In the genomic region with DNA sequence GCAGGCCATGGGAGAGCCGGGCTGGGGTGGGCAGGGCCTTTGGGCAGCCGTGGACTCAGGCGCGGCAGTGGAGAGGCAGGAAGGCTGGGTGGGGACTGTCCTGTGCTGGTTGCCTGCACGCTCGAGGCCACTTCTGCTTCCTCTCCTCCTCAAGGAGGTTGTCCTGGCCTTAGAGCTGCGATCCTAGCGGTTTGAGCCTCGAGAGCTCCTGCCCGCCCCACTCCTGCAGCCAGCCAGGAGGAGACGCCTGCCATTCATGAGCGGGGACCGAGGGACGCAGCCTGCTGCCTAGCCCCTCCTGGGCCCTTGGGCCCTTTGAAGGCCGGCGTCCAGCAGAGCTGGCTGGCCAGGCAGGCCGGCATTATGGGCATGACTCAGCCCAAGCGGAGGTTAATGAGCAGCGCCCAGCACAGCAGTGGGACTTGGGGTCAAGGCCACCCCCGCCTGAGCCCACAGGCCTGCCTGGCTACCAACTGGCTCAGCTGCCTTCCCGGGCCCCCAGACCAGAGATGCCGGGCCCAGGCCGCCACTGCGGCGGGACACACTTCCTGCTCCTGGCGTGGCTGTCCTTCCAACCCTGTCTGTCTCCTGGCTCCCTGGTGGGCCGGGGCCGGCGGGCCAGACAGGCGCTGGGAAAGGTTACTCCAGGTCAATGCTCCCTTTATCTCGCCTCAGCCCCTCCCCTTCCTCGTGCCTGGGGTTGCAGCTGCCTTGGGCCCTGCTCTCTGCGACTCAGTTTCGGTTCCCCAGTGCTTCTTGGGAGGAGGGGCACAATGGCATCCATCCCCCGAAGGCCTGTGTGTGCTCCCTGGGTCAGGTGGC, we compare ENCODE assay signal across 8 cellular contexts. TPM values are rescaled to one million over a fixed set of nuclear protein-coding genes. Genes with fewer than 3 reads are reported as not detected.
DNase-seq lines count a peak whose midpoint lies in the region; ATAC-seq and TF ChIP-seq lines count a peak whose summit lies in the region.

No MANE protein-coding gene starts in this region.

- H2AFZ ChIP-seq in neuronal stem cell (ENCODE audit: low read length): no peak overlapping the region

- peak overlapping the region; percentile 28 for H3K18ac ChIP-seq in neuronal stem cell (ENCODE audit: low read length)

- WGBS in neuronal stem cell (ENCODE audit: extremely low coverage in 2 of 2, insufficient read length in 2 of 2, insufficient replicate concordance in 1 of 2), 2 donors: no CpG with 5 or more reads among the region's 35 CpGs

- DNase-seq in stimulated activated CD4-positive, alpha-beta T cell treated with anti-CD3 and anti-CD28 coated beads, Interleukin-4, amount 100 ng/mL, for 1 hour: peak; percentile 20
- DNase-seq in stimulated activated CD4-positive, alpha-beta T cell treated with anti-CD3 and anti-CD28 coated beads, Interleukin-2, amount 100 ng/mL, for 48 hours: no peak
- peak; percentile 45 for DNase-seq in HFFc6
- peak; percentile 60 for DNase-seq in NCI-H1105 (lab: John Stamatoyannopoulos, UW)
- DNase-seq in activated CD8-positive, alpha-beta T cell treated with anti-CD3 and anti-CD28 coated beads for 36 hours: peak; percentile 56
- DNase-seq in fibroblast of villous mesenchyme (ENCODE audit: low read depth): peak; percentile 72
- peak; percentile 68 for DNase-seq in neuronal stem cell (ENCODE audit: low spot score)
- DNase-seq in HEK293T (ENCODE audit: extremely low spot score): no peak

- H3K23ac ChIP-seq in neuronal stem cell (ENCODE audit: low read depth, low read length, poor library complexity): no peak overlapping the region

- peaks cover 2% of the 10 kb centered on the region; the same call in 1 of the 2 replicates for H3K9me3 Mint-ChIP-seq in HFFc6
- peaks cover under 1% of the 10 kb centered on the region for H3K9me3 Mint-ChIP-seq in activated CD8-positive, alpha-beta T cell treated with anti-CD3 and anti-CD28 coated beads for 36 hours

- peak overlapping the region; percentile 33 for H3K4me2 ChIP-seq in neuronal stem cell (ENCODE audit: insufficient read depth, low read length, poor library complexity, severe bottlenecking)

- peaks cover 26% of the 10 kb centered on the region for H3K4me1 Mint-ChIP-seq in HFFc6 (ENCODE audit: low read depth)
- peaks cover 22% of the 10 kb centered on the region for H3K4me1 Mint-ChIP-seq in activated CD8-positive, alpha-beta T cell treated with anti-CD3 and anti-CD28 coated beads for 36 hours (ENCODE audit: low read depth)

- peaks cover 0 to 2% of the 10 kb centered on the region in 2 donors for H3K9me3 ChIP-seq in neuronal stem cell (replicated peaks in 1 of 2; ENCODE audit: control insufficient read depth in 2 of 2, insufficient read depth in 1 of 2, low read depth in 1 of 2, low read length in 2 of 2)

- peaks cover 8% of the 10 kb centered on the region for H3K36me3 Mint-ChIP-seq in HFFc6 (ENCODE audit: low read depth)
- H3K36me3 Mint-ChIP-seq in activated CD8-positive, alpha-beta T cell treated with anti-CD3 and anti-CD28 coated beads for 36 hours (ENCODE audit: low read depth): peaks cover 12% of the 10 kb centered on the region

- H3K9ac ChIP-seq in neuronal stem cell (ENCODE audit: low read depth, low read length, poor library complexity): no peak overlapping the region

- ATAC-seq in activated CD8-positive, alpha-beta T cell treated with anti-CD3 and anti-CD28 coated beads for 36 hours: no peak

- H3K79me1 ChIP-seq in neuronal stem cell (ENCODE audit: low read depth, low read length): peaks cover 5% of the 10 kb centered on the region

- H3K4me3 ChIP-seq in fibroblast of villous mesenchyme (ENCODE audit: low read depth, low read length) (peak overlapping the region; percentile 37), neuronal stem cell (ENCODE audit: low read length in 2 of 2) (peak overlapping the region in 1 of 2 donors; percentile 11)

- POLR2A ChIA-PET in activated CD8-positive, alpha-beta T cell treated with anti-CD3 and anti-CD28 coated beads for 36 hours (lab: Charles Lee): interaction anchor here (0.6 to 1.2 kb wide), 2 partner anchors 68 to 163 kb away, joined by 3 to 4 read pairs; partner anchors contain the start of genes IDH3G and SSR4
- POLR2A ChIA-PET in HEK293T (lab: Yijun Ruan, JAX): no interaction called here

- TF ChIP-seq CTCF in HFFc6 (IDR thresholded peaks at IDR 0.05) (no peak), fibroblast of villous mesenchyme (IDR thresholded peaks at IDR 0.05; ENCODE audit: insufficient read depth, low read depth, low read length) (no peak)
- no peak for TF ChIP-seq CTCF in activated CD8-positive, alpha-beta T cell treated with anti-CD3 and anti-CD28 coated beads for 36 hours (IDR thresholded peaks at IDR 0.05)

- H2BK5ac ChIP-seq in neuronal stem cell (ENCODE audit: low read length): no peak overlapping the region

- no peak overlapping the region for H2AK5ac ChIP-seq in neuronal stem cell (ENCODE audit: low read depth, low read length)

- H2BK15ac ChIP-seq in neuronal stem cell (ENCODE audit: low read length): no peak overlapping the region

- H3K27me3 ChIP-seq in neuronal stem cell (ENCODE audit: control insufficient read depth in 3 of 3, insufficient read depth in 3 of 3, low read depth in 1 of 3, low read length in 3 of 3): no peaks in the 10 kb centered on the region

- CTCF ChIA-PET in activated CD8-positive, alpha-beta T cell treated with anti-CD3 and anti-CD28 coated beads for 36 hours (lab: Charles Lee): interaction anchor here (1.1 kb wide), 1 partner anchor 28 kb away, joined by 3 read pairs; no protein-coding TSS in a partner anchor
- CTCF ChIA-PET in HEK293T (lab: Yijun Ruan, JAX): interaction anchor here (0.6 kb wide), 2 partner anchors 236 to 374 kb away, joined by 3 to 4 read pairs; no protein-coding TSS in a partner anchor

- H3K36me3 ChIP-seq in neuronal stem cell (replicated peaks in 1 of 2; ENCODE audit: control insufficient read depth in 2 of 2, insufficient read depth in 2 of 2, low read length in 2 of 2): peaks cover 0 to 13% of the 10 kb centered on the region in 2 donors

- peaks cover 19 to 21% of the 10 kb centered on the region in 2 donors for H3K4me1 ChIP-seq in neuronal stem cell (ENCODE audit: control insufficient read depth in 2 of 2, insufficient read depth in 1 of 2, low read depth in 1 of 2, low read length in 2 of 2)

- no peak overlapping the region for H4K8ac ChIP-seq in neuronal stem cell (ENCODE audit: low read depth, low read length)

- H3K27ac Mint-ChIP-seq in HFFc6: peak overlapping the region; percentile 86
- H3K27ac Mint-ChIP-seq in activated CD8-positive, alpha-beta T cell treated with anti-CD3 and anti-CD28 coated beads for 36 hours: no peak overlapping the region

- H2BK12ac ChIP-seq in neuronal stem cell (ENCODE audit: low read length): no peak overlapping the region

- no peaks in the 10 kb centered on the region for H3K27me3 Mint-ChIP-seq in HFFc6 (ENCODE audit: insufficient read depth)
- no peaks in the 10 kb centered on the region for H3K27me3 Mint-ChIP-seq in activated CD8-positive, alpha-beta T cell treated with anti-CD3 and anti-CD28 coated beads for 36 hours

- no peak overlapping the region for H4K91ac ChIP-seq in neuronal stem cell (ENCODE audit: low read depth, low read length, poor library complexity)

- no peak overlapping the region for H3K4ac ChIP-seq in neuronal stem cell (ENCODE audit: low read length)

- H3K4me3 Mint-ChIP-seq in HFFc6: peak overlapping the region; percentile 68
- peak overlapping the region; percentile 56 for H3K4me3 Mint-ChIP-seq in activated CD8-positive, alpha-beta T cell treated with anti-CD3 and anti-CD28 coated beads for 36 hours

- intact Hi-C loops in activated CD8-positive, alpha-beta T cell treated with anti-CD3 and anti-CD28 coated beads for 36 hours (cut with micrococcal nuclease): no loop called here

- no peak overlapping the region for H3K14ac ChIP-seq in neuronal stem cell (ENCODE audit: low read length)

- no peak overlapping the region for H2BK120ac ChIP-seq in neuronal stem cell (ENCODE audit: low read depth, low read length)

- H3K27ac ChIP-seq in neuronal stem cell (replicated peaks; ENCODE audit: low read length): no peak overlapping the region

TF ChIP-seq in HEK293T, 16 proteins besides CTCF, POLR2A, EP300 and RAD21 (continues in another document):
- no peak for TF ChIP-seq L3MBTL2 (conservative IDR thresholded peaks at IDR 0.05)
- no peak for TF ChIP-seq FOXA1 (IDR thresholded peaks at IDR 0.05)
- no peak for TF ChIP-seq FOXK2 (IDR thresholded peaks at IDR 0.05)
- no peak for TF ChIP-seq HDGF (IDR thresholded peaks at IDR 0.05; ENCODE audit: borderline replicate concordance)
- no peak for TF ChIP-seq SP1 (IDR thresholded peaks at IDR 0.05)
- TF ChIP-seq ARNT (IDR thresholded peaks at IDR 0.05): no peak

RNA-seq across cellular contexts. Expression of gene ABCD1, which starts 1.8 kb away (rescaled TPM):
- 10 to 100 TPM; 12.9 to 18.9 (median 14.5) TPM for total RNA-seq in HFFc6 (2021; fragmentation: NEBNext Ultra II Directional; extraction: Animal tissue kit (Norgen Biotek cat#: 25700))
- total RNA-seq in activated CD8-positive, alpha-beta T cell treated with anti-CD3 and anti-CD28 coated beads for 36 hours: 1 to 10 TPM; 3.9 to 4.4 TPM
- 15.5 and 19.3 TPM in 2 replicates for total RNA-seq in fibroblast of villous mesenchyme
- polyA plus RNA-seq in neuronal stem cell (2013, experiment 1 of 2): 4.4 TPM
- polyA plus RNA-seq in neuronal stem cell (2013, experiment 2 of 2): 4.2 TPM

RNA-seq across cellular contexts. Expression of gene BCAP31, which starts 2.3 kb away (rescaled TPM):
- total RNA-seq in HFFc6 (2021; fragmentation: NEBNext Ultra II Directional; extraction: Animal tissue kit (Norgen Biotek cat#: 25700)): 100 to 1,000 TPM; 203 to 295 (median 218) TPM
- total RNA-seq in activated CD8-positive, alpha-beta T cell treated with anti-CD3 and anti-CD28 coated beads for 36 hours: 100 to 1,000 TPM in 1 of 2 experiments, 10 to 100 TPM in 1; 97.6 to 102 TPM
- total RNA-seq in fibroblast of villous mesenchyme: 105 and 127 TPM in 2 replicates
- 53.3 TPM for polyA plus RNA-seq in neuronal stem cell (2013, experiment 1 of 2)
- 53.2 TPM for polyA plus RNA-seq in neuronal stem cell (2013, experiment 2 of 2)

RNA-seq across cellular contexts. Expression of gene PLXNB3, which starts 37.6 kb away (rescaled TPM):
- 10 to 100 TPM; 13.2 to 33.4 (median 15.8) TPM for total RNA-seq in HFFc6 (2021; fragmentation: NEBNext Ultra II Directional; extraction: Animal tissue kit (Norgen Biotek cat#: 25700))
- total RNA-seq in activated CD8-positive, alpha-beta T cell treated with anti-CD3 and anti-CD28 coated beads for 36 hours: 1 to 10 TPM; 7.7 to 8.2 TPM
- total RNA-seq in fibroblast of villous mesenchyme: 3.0 and 3.5 TPM in 2 replicates
- 0.67 TPM for polyA plus RNA-seq in neuronal stem cell (2013, experiment 1 of 2)
- polyA plus RNA-seq in neuronal stem cell (2013, experiment 2 of 2): 0.64 TPM

RNA-seq across cellular contexts. Expression of gene SLC6A8, which starts 38.8 kb away (rescaled TPM):
- 10 to 100 TPM; 14.0 to 33.8 (median 17.7) TPM for total RNA-seq in HFFc6 (2021; fragmentation: NEBNext Ultra II Directional; extraction: Animal tissue kit (Norgen Biotek cat#: 25700))
- total RNA-seq in activated CD8-positive, alpha-beta T cell treated with anti-CD3 and anti-CD28 coated beads for 36 hours: 1 to 10 TPM; 2.5 to 2.7 TPM
- total RNA-seq in fibroblast of villous mesenchyme: 9.1 and 12.2 TPM in 2 replicates
- 122 TPM for polyA plus RNA-seq in neuronal stem cell (2013, experiment 1 of 2)
- polyA plus RNA-seq in neuronal stem cell (2013, experiment 2 of 2): 123 TPM

RNA-seq across cellular contexts. Expression of gene PNCK, which starts 52.9 kb away (rescaled TPM):
- total RNA-seq in HFFc6 (2021; fragmentation: NEBNext Ultra II Directional; extraction: Animal tissue kit (Norgen Biotek cat#: 25700)): under 1 TPM in 2 of 6 experiments, not detected in 4; 0.26 to 0.43 TPM
- total RNA-seq in activated CD8-positive, alpha-beta T cell treated with anti-CD3 and anti-CD28 coated beads for 36 hours: 1 to 10 TPM in 1 of 2 experiments, under 1 TPM in 1; 0.70 to 1.1 TPM
- total RNA-seq in fibroblast of villous mesenchyme: under 0.01 and 0.32 TPM in 2 replicates
- polyA plus RNA-seq in neuronal stem cell (2013, experiment 1 of 2): 20.3 TPM
- polyA plus RNA-seq in neuronal stem cell (2013, experiment 2 of 2): 20.9 TPM

Comparison
In these comparisons a context has a peak if more than half of its experiments do, and no peak if none do; other contexts are left out.
1. DNase-seq: peak in stimulated activated CD4-positive, alpha-beta T cell treated with anti-CD3 and anti-CD28 coated beads, Interleukin-4, amount 100 ng/mL, for 1 hour (single experiment), HFFc6 (single experiment), NCI-H1105 (single experiment), activated CD8-positive, alpha-beta T cell treated with anti-CD3 and anti-CD28 coated beads for 36 hours (single experiment), fibroblast of villous mesenchyme (single experiment) and neuronal stem cell (single experiment); none in stimulated activated CD4-positive, alpha-beta T cell treated with anti-CD3 and anti-CD28 coated beads, Interleukin-2, amount 100 ng/mL, for 48 hours (0 of 2) and HEK293T (single experiment).